23 cellular contexts compared by ENCODE assay signal in genomic region chr1:14655386-14655785, GRCh38.
"Had no signal": no experiment of that assay in that cellular context is flagged by ENCODE, and none has a peak within 500 bp of the region (broad histone marks: within the 10 kb centered on the region; RNA-seq: fewer than 3 reads in every experiment).

No MANE protein-coding gene starts in this region.

- H3K9me3 ChIP-seq: lower lobe of right lung, psoas muscle, right lobe of liver, suprapubic skin, transverse colon, upper lobe of right lung, uterus had no signal

- H3K4me3 ChIP-seq: lower lobe of right lung, psoas muscle, right lobe of liver, suprapubic skin, transverse colon, upper lobe of right lung, uterus had no signal

- H3K36me3 Mint-ChIP-seq: immature natural killer cell; naive thymus-derived CD8-positive, alpha-beta T cell had no signal

- H3K9me3 Mint-ChIP-seq: effector memory CD8-positive, alpha-beta T cell; immature natural killer cell; naive thymus-derived CD8-positive, alpha-beta T cell; neural crest cell; stimulated activated naive CD8-positive, alpha-beta T cell treated with anti-CD3 and anti-CD28 coated beads, Interleukin-15, amount 100 ng/mL, for 72 hours had no signal

- H3K27ac Mint-ChIP-seq: effector memory CD8-positive, alpha-beta T cell; immature natural killer cell; naive thymus-derived CD8-positive, alpha-beta T cell; stimulated activated naive CD8-positive, alpha-beta T cell treated with anti-CD3 and anti-CD28 coated beads, Interleukin-15, amount 100 ng/mL, for 72 hours had no signal

- H3K4me3 Mint-ChIP-seq: effector memory CD8-positive, alpha-beta T cell; immature natural killer cell; naive thymus-derived CD8-positive, alpha-beta T cell; neural crest cell; stimulated activated naive CD8-positive, alpha-beta T cell treated with anti-CD3 and anti-CD28 coated beads, Interleukin-15, amount 100 ng/mL, for 72 hours had no signal

- H3K4me1 ChIP-seq: lower lobe of right lung, psoas muscle, right lobe of liver, suprapubic skin, transverse colon, upper lobe of right lung, uterus had no signal

- H3K4me1 Mint-ChIP-seq: immature natural killer cell; naive thymus-derived CD8-positive, alpha-beta T cell; stimulated activated naive CD8-positive, alpha-beta T cell treated with anti-CD3 and anti-CD28 coated beads, Interleukin-15, amount 100 ng/mL, for 72 hours had no signal

- ATAC-seq: effector memory CD8-positive, alpha-beta T cell; left colon; left ventricle myocardium superior; lower lobe of right lung; naive thymus-derived CD8-positive, alpha-beta T cell; psoas muscle; right lobe of liver; stimulated activated naive CD8-positive, alpha-beta T cell treated with anti-CD3 and anti-CD28 coated beads, Interleukin-15, amount 100 ng/mL, for 72 hours; upper lobe of right lung had no signal

- H3K27me3 ChIP-seq: right lobe of liver, suprapubic skin, transverse colon, upper lobe of right lung, uterus had no signal

- H3K27ac ChIP-seq: lower lobe of right lung, psoas muscle, right lobe of liver, suprapubic skin, transverse colon, upper lobe of right lung, uterus had no signal

- H3K36me3 ChIP-seq: lower lobe of right lung, right lobe of liver, suprapubic skin, transverse colon, upper lobe of right lung, uterus had no signal

- DNase-seq: cortex of kidney; effector memory CD8-positive, alpha-beta T cell; hypothalamus; immature natural killer cell; islet precursor cell; kidney glomerular epithelial cell; left colon; left ventricle myocardium superior; lower lobe of right lung; naive thymus-derived CD8-positive, alpha-beta T cell; nucleus accumbens; psoas muscle; right lobe of liver; small intestine; stimulated activated CD4-positive, alpha-beta T cell treated with anti-CD3 and anti-CD28 coated beads, Interleukin-15, amount 100 ng/mL, for 24 hours; stimulated activated CD4-positive, alpha-beta T cell treated with anti-CD3 and anti-CD28 coated beads, Interleukin-2, amount 100 ng/mL, for 48 hours; stimulated activated naive CD4-positive, alpha-beta T cell; stimulated activated naive CD8-positive, alpha-beta T cell treated with anti-CD3 and anti-CD28 coated beads, Interleukin-15, amount 100 ng/mL, for 72 hours; transverse colon; upper lobe of right lung; uterus had no signal
